ENCODE assay signal across 8 cellular contexts in genomic region chr10:96831200-96831866, GRCh38. TPM values are rescaled to one million over a fixed set of nuclear protein-coding genes. Genes with fewer than 3 reads are reported as not detected.
DNase-seq lines count a peak whose midpoint lies in the region; ATAC-seq and TF ChIP-seq lines count a peak whose summit lies in the region.

No MANE protein-coding gene starts in this region.

- peaks cover 3% of the 10 kb centered on the region for H3K27me3 Mint-ChIP-seq in activated CD4-positive, alpha-beta T cell treated with anti-CD3 and anti-CD28 coated beads, Interleukin-2, amount 10 ng/mL, durations not matched to agents 24 days and 14 days
- H3K27me3 Mint-ChIP-seq in activated naive CD8-positive, alpha-beta T cell treated with anti-CD3 and anti-CD28 coated beads, Interleukin-2, amount 10 ng/mL, durations not matched to agents 7 days and 5 days = no peaks in the 10 kb centered on the region

- H3K27ac ChIP-seq in layer of hippocampus (ENCODE audit: low read depth, low read length) (peak overlapping the region; percentile 93), testis (peak overlapping the region; percentile 83 to 96)

- no peaks in the 10 kb centered on the region for H3K9me3 Mint-ChIP-seq in activated CD4-positive, alpha-beta T cell treated with anti-CD3 and anti-CD28 coated beads, Interleukin-2, amount 10 ng/mL, durations not matched to agents 24 days and 14 days
- no peaks in the 10 kb centered on the region for H3K9me3 Mint-ChIP-seq in activated naive CD8-positive, alpha-beta T cell treated with anti-CD3 and anti-CD28 coated beads, Interleukin-2, amount 10 ng/mL, durations not matched to agents 7 days and 5 days

- WGBS in testis, 2 donors = 10 to 12% methylated on average over 14 of the region's 14 CpGs

- intact Hi-C loops in activated CD4-positive, alpha-beta T cell treated with anti-CD3 and anti-CD28 coated beads, Interleukin-2, amount 10 ng/mL, durations not matched to agents 24 days and 14 days (cut with micrococcal nuclease) = loop anchor here (2.0 to 10.0 kb wide), 8 partner anchors 111 to 663 kb away; partner anchors contain the start of genes ARHGAP19, MMS19, PGAM1 and PIK3AP1
- intact Hi-C loops in testis (cut with DNase I; ENCODE audit: low total_unique reads) = no loop called here

- H3K9me3 ChIP-seq in testis = no peaks in the 10 kb centered on the region

- no peaks in the 10 kb centered on the region for H3K36me3 ChIP-seq in testis (ENCODE audit: low read depth, missing control alignments)

- H3K4me1 Mint-ChIP-seq in activated CD4-positive, alpha-beta T cell treated with anti-CD3 and anti-CD28 coated beads, Interleukin-2, amount 10 ng/mL, durations not matched to agents 24 days and 14 days = peaks cover 34% of the 10 kb centered on the region
- H3K4me1 Mint-ChIP-seq in activated naive CD8-positive, alpha-beta T cell treated with anti-CD3 and anti-CD28 coated beads, Interleukin-2, amount 10 ng/mL, durations not matched to agents 7 days and 5 days = peaks cover 36% of the 10 kb centered on the region

- POLR2A ChIA-PET in activated naive CD8-positive, alpha-beta T cell treated with anti-CD3 and anti-CD28 coated beads, Interleukin-2, amount 10 ng/mL, durations not matched to agents 7 days and 5 days (lab: Charles Lee) = interaction anchor here (0.9 kb wide), 1 partner anchor 244 kb away, joined by 3 read pairs; no protein-coding TSS in a partner anchor

- ATAC-seq in activated naive CD8-positive, alpha-beta T cell treated with anti-CD3 and anti-CD28 coated beads, Interleukin-2, amount 10 ng/mL, durations not matched to agents 7 days and 5 days (ENCODE audit: low read depth) = no peak
- no peak for ATAC-seq in GM21576 (IDR thresholded peaks at IDR 0.05; ENCODE audit: unreplicated experiment)

- no peak for TF ChIP-seq POLR2A in testis (IDR thresholded peaks at IDR 0.05)

- peak overlapping the region; percentile 95 for H3K27ac Mint-ChIP-seq in activated CD4-positive, alpha-beta T cell treated with anti-CD3 and anti-CD28 coated beads, Interleukin-2, amount 10 ng/mL, durations not matched to agents 24 days and 14 days
- peak overlapping the region; percentile 89 for H3K27ac Mint-ChIP-seq in activated naive CD8-positive, alpha-beta T cell treated with anti-CD3 and anti-CD28 coated beads, Interleukin-2, amount 10 ng/mL, durations not matched to agents 7 days and 5 days

- peak overlapping the region; percentile 88 for H3K4me3 Mint-ChIP-seq in activated CD4-positive, alpha-beta T cell treated with anti-CD3 and anti-CD28 coated beads, Interleukin-2, amount 10 ng/mL, durations not matched to agents 24 days and 14 days
- H3K4me3 Mint-ChIP-seq in activated naive CD8-positive, alpha-beta T cell treated with anti-CD3 and anti-CD28 coated beads, Interleukin-2, amount 10 ng/mL, durations not matched to agents 7 days and 5 days = peak overlapping the region; percentile 83

- peaks cover 10% of the 10 kb centered on the region for H3K36me3 Mint-ChIP-seq in activated CD4-positive, alpha-beta T cell treated with anti-CD3 and anti-CD28 coated beads, Interleukin-2, amount 10 ng/mL, durations not matched to agents 24 days and 14 days (ENCODE audit: low read depth)
- peaks cover 8% of the 10 kb centered on the region for H3K36me3 Mint-ChIP-seq in activated naive CD8-positive, alpha-beta T cell treated with anti-CD3 and anti-CD28 coated beads, Interleukin-2, amount 10 ng/mL, durations not matched to agents 7 days and 5 days

- H3K4me1 ChIP-seq in testis = peaks cover 18% of the 10 kb centered on the region

- no peaks in the 10 kb centered on the region for H3K27me3 ChIP-seq in layer of hippocampus (ENCODE audit: control insufficient read depth, insufficient read depth, low read length)
- no peaks in the 10 kb centered on the region for H3K27me3 ChIP-seq in testis

- DNase-seq in activated CD4-positive, alpha-beta T cell treated with anti-CD3 and anti-CD28 coated beads, Interleukin-2, amount 10 ng/mL, durations not matched to agents 24 days and 14 days = no peak
- DNase-seq in activated CD4-positive, alpha-beta T cell treated with anti-CD3 and anti-CD28 coated beads for 48 hours = no peak
- no peak for DNase-seq in activated naive CD8-positive, alpha-beta T cell treated with anti-CD3 and anti-CD28 coated beads, Interleukin-2, amount 10 ng/mL, durations not matched to agents 7 days and 5 days
- DNase-seq in testis (no peak), dermis blood vessel endothelial cell (no peak)
- DNase-seq in activated CD4-positive, alpha-beta T cell treated with anti-CD3 and anti-CD28 coated beads, Interleukin-2, amount 50 U/mL, for 48 hours = no peak

- H3K4me3 ChIP-seq in testis = peak overlapping the region; percentile 66 to 93

- no peak for TF ChIP-seq CTCF in testis (IDR thresholded peaks at IDR 0.05)

RNA-seq across cellular contexts. Expression of gene LCOR, which starts 0.8 kb away (rescaled TPM):
- 20.5 and 22.6 TPM in 2 replicates for total RNA-seq in activated CD4-positive, alpha-beta T cell treated with anti-CD3 and anti-CD28 coated beads, Interleukin-2, amount 10 ng/mL, durations not matched to agents 24 days and 14 days
- total RNA-seq in activated naive CD8-positive, alpha-beta T cell treated with anti-CD3 and anti-CD28 coated beads, Interleukin-2, amount 10 ng/mL, durations not matched to agents 7 days and 5 days = 10 to 100 TPM; 33.8 to 38.7 TPM
- 10 to 100 TPM; 40.0 to 68.3 TPM for total RNA-seq in testis
- polyA plus RNA-seq in testis (ENCODE audit: insufficient read depth, low read depth, low replicate concordance) = 11.6 TPM
- total RNA-seq in dermis blood vessel endothelial cell = 14.8 and 23.8 TPM in 2 replicates
